Comparison of ENCODE assay signal across 8 cellular contexts in genomic region chr1:8421721-8422120, GRCh38.
DNase-seq lines count a peak whose midpoint lies in the region; ATAC-seq and TF ChIP-seq lines count a peak whose summit lies in the region.

No MANE protein-coding gene starts in this region.

- peaks cover 4% of the 10 kb centered on the region for H3K36me3 ChIP-seq in mammary epithelial cell (ENCODE audit: insufficient read depth, low read length)
- H3K36me3 ChIP-seq in liver (ENCODE audit: control insufficient read depth in 4 of 4, insufficient read depth in 3 of 4, low read depth in 1 of 4, low read length in 3 of 4) = no peaks in the 10 kb centered on the region
- H3K36me3 ChIP-seq in thymus (ENCODE audit: control insufficient read depth, insufficient read depth) = peaks cover 6% of the 10 kb centered on the region

- peak overlapping the region; percentile 20 for H2AFZ ChIP-seq in mammary epithelial cell (ENCODE audit: low read depth, low read length)

- no peak for DNase-seq in HFF-Myc (ENCODE audit: extremely low read depth, low read depth)
- DNase-seq in mammary epithelial cell = peak; percentile 8
- DNase-seq in HuH-7.5 (ENCODE audit: low spot score) = no peak
- no peak for DNase-seq in NCI-H2107 treated with DMSO at 0.1 percent for 48 hours (lab: John Stamatoyannopoulos, UW; ENCODE audit: unreplicated experiment)
- no peak for DNase-seq in activated CD8-positive, alpha-beta memory T cell treated with anti-CD3 and anti-CD28 coated beads, Interleukin-2, amount 50 U/mL, for 4 hours

- in situ Hi-C loops in mammary epithelial cell (cut with MboI; ENCODE audit: low sequenced_read_pairs in 2 of 2) = no loop called here

- TSS peak; percentile 18 for BruUV-seq in mammary epithelial cell (replicated peaks; lab: Mats Ljungman, UMichigan)

- H3K9me3 ChIP-seq in mammary epithelial cell (replicated peaks; ENCODE audit: insufficient read depth, low read length) (no peaks in the 10 kb centered on the region), liver (ENCODE audit: control insufficient read depth in 4 of 4, low read length in 3 of 4) (no peaks in the 10 kb centered on the region), thymus (ENCODE audit: control insufficient read depth) (no peaks in the 10 kb centered on the region)

- TF ChIP-seq CTCF in HFF-Myc (IDR thresholded peaks at IDR 0.05; ENCODE audit: low read depth, low read length, missing control alignments) = no peak
- no peak for TF ChIP-seq CTCF in mammary epithelial cell (conservative IDR thresholded peaks at IDR 0.05 in 1 of 2, IDR thresholded peaks at IDR 0.05 in 1 of 2; ENCODE audit: extremely low read depth in 1 of 2, insufficient read depth in 1 of 2, low read depth in 1 of 2, low read length in 2 of 2)
- TF ChIP-seq CTCF in liver (IDR thresholded peaks at IDR 0.05; ENCODE audit: low read depth, low read length, missing input control) = no peak

- intact Hi-C loops in mammary epithelial cell (cut with micrococcal nuclease) = loop anchor here (2.0 to 5.0 kb wide), 2 partner anchors 251 to 281 kb away; no protein-coding TSS in a partner anchor

- H3K27ac ChIP-seq in mammary epithelial cell (ENCODE audit: insufficient read depth, low read depth, low read length) (no peak overlapping the region), liver (ENCODE audit: low read depth in 1 of 2, low read length in 2 of 2) (peak overlapping the region; percentile 94 to 96), thymus (ENCODE audit: low read depth) (no peak overlapping the region)

- peak in 1 of 2 donors; percentile 2 for TF ChIP-seq RAD21 in liver (IDR thresholded peaks at IDR 0.05)

- H4K20me1 ChIP-seq in mammary epithelial cell (ENCODE audit: insufficient read depth, low read length) = no peaks in the 10 kb centered on the region

- CTCF ChIA-PET in mammary epithelial cell (lab: Charles Lee; ENCODE audit: low non-redundant PET) = no interaction called here

- H3K4me3 ChIP-seq in HFF-Myc (replicated peaks; ENCODE audit: low read depth, low read length) (peak overlapping the region; percentile 59), mammary epithelial cell (replicated peaks in 1 of 3; ENCODE audit: insufficient read depth in 1 of 3, low read depth in 2 of 3, low read length in 3 of 3) (peak overlapping the region in 2 of 3 experiments; percentile 71 to 88), liver (ENCODE audit: low read depth in 1 of 3, low read length in 3 of 3) (peak overlapping the region; percentile 56 to 98 (median 95)), thymus (ENCODE audit: low read length) (peak overlapping the region; percentile 90)

- no peaks in the 10 kb centered on the region for H3K27me3 ChIP-seq in mammary epithelial cell (ENCODE audit: insufficient read depth, low read length)
- no peaks in the 10 kb centered on the region for H3K27me3 ChIP-seq in liver (ENCODE audit: control insufficient read depth in 4 of 4, insufficient read depth in 4 of 4, low read length in 3 of 4)
- H3K27me3 ChIP-seq in thymus (ENCODE audit: control insufficient read depth, insufficient read depth) = no peaks in the 10 kb centered on the region

- 42% methylated on average over 6 of the region's 6 CpGs for WGBS in mammary epithelial cell (ENCODE audit: low coverage, missing lambda C conversion rate)
- 19% methylated on average over 6 of the region's 6 CpGs for WGBS in liver
- WGBS in thymus = 72% methylated on average over 6 of the region's 6 CpGs

- H3K9ac ChIP-seq in mammary epithelial cell (ENCODE audit: insufficient read depth, low read length) (peak overlapping the region; percentile 83), liver (ENCODE audit: low read depth in 1 of 2, low read length in 2 of 2) (peak overlapping the region; percentile 94 to 99)

- peaks cover 19% of the 10 kb centered on the region for H3K4me1 ChIP-seq in mammary epithelial cell (ENCODE audit: insufficient read depth, low read length)
- H3K4me1 ChIP-seq in liver (ENCODE audit: control insufficient read depth in 4 of 4, insufficient read depth in 4 of 4, low read length in 3 of 4) = peaks cover 10 to 66% (median 55%) of the 10 kb centered on the region in 4 donors
- peaks cover 16% of the 10 kb centered on the region for H3K4me1 ChIP-seq in thymus (ENCODE audit: control insufficient read depth, insufficient read depth, low read length)

- ATAC-seq in GM21526 (IDR thresholded peaks at IDR 0.05; ENCODE audit: low FRiP score, unreplicated experiment) = no peak

- dilution Hi-C loops in mammary epithelial cell (cut with HindIII; ENCODE audit: low sequenced_read_pairs) = no loop called here

- H3K79me2 ChIP-seq in mammary epithelial cell (ENCODE audit: insufficient read depth, low read length) = peaks cover 57% of the 10 kb centered on the region

- peak overlapping the region; percentile 90 for H3K4me2 ChIP-seq in mammary epithelial cell (ENCODE audit: insufficient read depth, low read depth, low read length)

TF ChIP-seq in liver, 16 proteins besides CTCF, POLR2A, EP300 and RAD21:
- TF ChIP-seq, protein P1, sequence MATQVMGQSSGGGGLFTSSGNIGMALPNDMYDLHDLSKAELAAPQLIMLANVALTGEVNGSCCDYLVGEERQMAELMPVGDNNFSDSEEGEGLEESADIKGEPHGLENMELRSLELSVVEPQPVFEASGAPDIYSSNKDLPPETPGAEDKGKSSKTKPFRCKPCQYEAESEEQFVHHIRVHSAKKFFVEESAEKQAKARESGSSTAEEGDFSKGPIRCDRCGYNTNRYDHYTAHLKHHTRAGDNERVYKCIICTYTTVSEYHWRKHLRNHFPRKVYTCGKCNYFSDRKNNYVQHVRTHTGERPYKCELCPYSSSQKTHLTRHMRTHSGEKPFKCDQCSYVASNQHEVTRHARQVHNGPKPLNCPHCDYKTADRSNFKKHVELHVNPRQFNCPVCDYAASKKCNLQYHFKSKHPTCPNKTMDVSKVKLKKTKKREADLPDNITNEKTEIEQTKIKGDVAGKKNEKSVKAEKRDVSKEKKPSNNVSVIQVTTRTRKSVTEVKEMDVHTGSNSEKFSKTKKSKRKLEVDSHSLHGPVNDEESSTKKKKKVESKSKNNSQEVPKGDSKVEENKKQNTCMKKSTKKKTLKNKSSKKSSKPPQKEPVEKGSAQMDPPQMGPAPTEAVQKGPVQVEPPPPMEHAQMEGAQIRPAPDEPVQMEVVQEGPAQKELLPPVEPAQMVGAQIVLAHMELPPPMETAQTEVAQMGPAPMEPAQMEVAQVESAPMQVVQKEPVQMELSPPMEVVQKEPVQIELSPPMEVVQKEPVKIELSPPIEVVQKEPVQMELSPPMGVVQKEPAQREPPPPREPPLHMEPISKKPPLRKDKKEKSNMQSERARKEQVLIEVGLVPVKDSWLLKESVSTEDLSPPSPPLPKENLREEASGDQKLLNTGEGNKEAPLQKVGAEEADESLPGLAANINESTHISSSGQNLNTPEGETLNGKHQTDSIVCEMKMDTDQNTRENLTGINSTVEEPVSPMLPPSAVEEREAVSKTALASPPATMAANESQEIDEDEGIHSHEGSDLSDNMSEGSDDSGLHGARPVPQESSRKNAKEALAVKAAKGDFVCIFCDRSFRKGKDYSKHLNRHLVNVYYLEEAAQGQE (IDR thresholded peaks at IDR 0.05) = no peak
- TF ChIP-seq EGR1 (IDR thresholded peaks at IDR 0.05; ENCODE audit: low read depth in 2 of 2) = no peak
- TF ChIP-seq GABPA (IDR thresholded peaks at IDR 0.05 in 1 of 2, conservative IDR thresholded peaks at IDR 0.05 in 1 of 2) = no peak
- no peak for TF ChIP-seq JUND (IDR thresholded peaks at IDR 0.05)
- no peak for TF ChIP-seq YY1 (IDR thresholded peaks at IDR 0.05)
- no peak for TF ChIP-seq TAF1 (conservative IDR thresholded peaks at IDR 0.05)
- TF ChIP-seq ZBTB33 (IDR thresholded peaks at IDR 0.05) = no peak
- TF ChIP-seq HNF4G (IDR thresholded peaks at IDR 0.05) = no peak
- no peak for TF ChIP-seq FOXA1 (IDR thresholded peaks at IDR 0.05)
- no peak for TF ChIP-seq HNF4A (conservative IDR thresholded peaks at IDR 0.05)
- TF ChIP-seq, protein P2, sequence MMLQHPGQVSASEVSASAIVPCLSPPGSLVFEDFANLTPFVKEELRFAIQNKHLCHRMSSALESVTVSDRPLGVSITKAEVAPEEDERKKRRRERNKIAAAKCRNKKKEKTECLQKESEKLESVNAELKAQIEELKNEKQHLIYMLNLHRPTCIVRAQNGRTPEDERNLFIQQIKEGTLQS (IDR thresholded peaks at IDR 0.05) = no peak
- TF ChIP-seq SP1 (IDR thresholded peaks at IDR 0.05) = no peak

Comparison
In these comparisons a context has a peak if more than half of its experiments do, and no peak if none do; other contexts are left out.
1. H3K27ac ChIP-seq: peak in liver (2 of 2); none in mammary epithelial cell (single experiment) and thymus (single experiment).
2. Peak in every context shown above with its lines, with median percentiles within 50 percentile points of each other: H3K4me3 ChIP-seq.